9 cellular contexts compared by ENCODE assay signal in the genomic region with DNA sequence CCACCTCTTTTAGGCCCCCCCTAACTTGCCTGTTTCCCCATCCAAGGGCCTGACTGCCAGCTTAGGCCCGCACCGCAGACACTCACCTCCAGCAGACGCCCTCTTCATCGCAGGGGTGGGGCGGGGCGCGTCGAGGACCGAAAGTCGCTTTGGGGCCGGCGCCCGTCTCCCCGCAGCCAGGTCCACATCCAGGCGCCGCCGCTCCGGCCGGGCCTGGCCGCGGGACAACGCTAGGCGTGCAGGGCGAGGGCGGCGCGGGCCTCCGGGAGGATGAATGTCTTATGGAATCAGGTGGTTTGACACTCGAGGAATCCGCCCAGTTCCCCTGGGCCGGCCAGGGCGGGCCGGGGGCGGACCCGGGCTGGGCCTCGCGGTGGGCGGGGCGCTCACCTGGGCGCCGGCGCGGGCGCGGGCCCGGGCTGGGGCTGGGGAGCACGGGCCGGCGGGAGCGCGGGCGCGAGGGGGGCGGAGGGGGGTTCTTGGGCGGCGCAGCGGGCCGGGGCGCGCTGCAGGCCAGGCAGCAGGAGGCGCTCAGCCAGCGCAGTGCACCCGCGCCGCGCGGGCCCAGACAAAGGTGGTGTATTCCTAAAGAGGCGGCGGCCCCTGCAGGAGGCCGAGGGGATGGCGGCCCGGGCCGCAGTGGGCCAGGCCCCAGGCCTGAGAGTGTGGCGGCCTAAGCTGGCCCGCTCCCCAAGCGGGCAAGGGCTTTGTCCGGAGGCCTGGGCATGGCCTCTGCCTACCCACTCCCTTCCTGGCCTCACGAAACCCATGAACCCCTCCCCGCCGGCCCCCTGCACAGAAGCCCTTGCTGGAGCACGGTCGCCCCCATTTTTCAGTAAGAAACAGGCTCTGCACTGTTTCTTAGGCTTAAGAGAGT.
DNase-seq lines count a peak whose midpoint lies in the region; ATAC-seq, FAIRE-seq and TF ChIP-seq lines count a peak whose summit lies in the region.
"Had no signal": no experiment of that assay in that cellular context is flagged by ENCODE, and none has a peak within 500 bp of the region (broad histone marks: within the 10 kb centered on the region; RNA-seq: fewer than 3 reads in every experiment).

No MANE protein-coding gene starts in this region.

- peaks cover 4% of the 10 kb centered on the region for H3K9me3 Mint-ChIP-seq in glutamatergic neuron (ENCODE audit: unreplicated experiment)

- DNase-seq in NCI-H748 treated with DMSO at 0.1 percent for 48 hours (lab: John Stamatoyannopoulos, UW), result peak; percentile 69
- peak; percentile 74 for DNase-seq in activated effector memory CD4-positive, alpha-beta T cell treated with anti-CD3 and anti-CD28 coated beads, Interleukin-2, amount 50 U/mL, for 16 hours
- DNase-seq in glutamatergic neuron, result peak; percentile 86
- peak; percentile 74 to 93 (median 85) for DNase-seq in pancreas
- DNase-seq in aorta, result peak; percentile 55 to 82

- H3K36me3 ChIP-seq in ES-I3 (ENCODE audit: insufficient read depth, low read length) (no peaks in the 10 kb centered on the region), pancreas (no peaks in the 10 kb centered on the region), aorta (ENCODE audit: control insufficient read depth in 1 of 2, insufficient read depth in 2 of 2, low read length in 1 of 2) (no peaks in the 10 kb centered on the region)

- H3K27ac ChIP-seq in pancreas (peak overlapping the region in 2 of 4 donors; percentile 17 to 22), aorta (ENCODE audit: low read depth in 1 of 2, low read length in 2 of 2) (no peak overlapping the region)

- peaks cover 4% of the 10 kb centered on the region for H3K4me1 Mint-ChIP-seq in glutamatergic neuron (ENCODE audit: low read depth, unreplicated experiment)

- no peaks in the 10 kb centered on the region for H3K9me3 ChIP-seq in ES-I3 (ENCODE audit: control insufficient read depth, insufficient read depth, low read length)
- H3K9me3 ChIP-seq in pancreas, result no peaks in the 10 kb centered on the region
- H3K9me3 ChIP-seq in aorta (ENCODE audit: control insufficient read depth, low read length), result no peaks in the 10 kb centered on the region

- H3K9ac ChIP-seq in ES-I3 (ENCODE audit: low read depth, low read length), result peak overlapping the region; percentile 41

- no peak for FAIRE-seq in pancreas (lab: Jason Lieb, UNC)
- FAIRE-seq: endometrium had no signal

- H3K4me1 ChIP-seq in ES-I3 (ENCODE audit: insufficient read depth, low read length) (no peaks in the 10 kb centered on the region; the same call in 1 of the 2 replicates), pancreas (no peaks in the 10 kb centered on the region), aorta (ENCODE audit: control insufficient read depth in 1 of 2, insufficient read depth in 2 of 2, low read length in 2 of 2) (no peaks in the 10 kb centered on the region)

- TF ChIP-seq CTCF in glutamatergic neuron (IDR thresholded peaks at IDR 0.05; ENCODE audit: partially characterized antibody, unreplicated experiment) (peak; percentile 74), pancreas (IDR thresholded peaks at IDR 0.05) (peak; percentile 34 to 54 (median 48))

- peak overlapping the region in 3 of 4 donors; percentile 12 to 57 (median 37) for H3K4me3 ChIP-seq in pancreas
- peak overlapping the region in 1 of 2 donors; percentile 3 for H3K4me3 ChIP-seq in aorta (ENCODE audit: low read length in 2 of 2)

- 7 to 9% methylated on average over 67 to 82 of the region's 82 CpGs for WGBS in pancreas, 2 donors
- 5 to 9% methylated on average over 46 to 82 of the region's 82 CpGs for WGBS in aorta, 2 donors

- intact Hi-C loops in pancreas (cut with DNase I) (loop anchor here in 1 of 3 donors (10.0 kb wide), 1 partner anchor 132 kb away; no protein-coding TSS in a partner anchor), aorta (cut with DNase I) (loop anchor here in 1 of 2 donors (10.0 kb wide), 1 partner anchor 132 kb away; no protein-coding TSS in a partner anchor)

- no peak overlapping the region for H3K4me3 Mint-ChIP-seq in glutamatergic neuron (ENCODE audit: unreplicated experiment)

- no peaks in the 10 kb centered on the region for H3K27me3 ChIP-seq in pancreas
- H3K27me3 ChIP-seq in aorta (ENCODE audit: control insufficient read depth in 1 of 2, insufficient read depth in 2 of 2, low read length in 1 of 2), result no peaks in the 10 kb centered on the region

- H3K27ac Mint-ChIP-seq in glutamatergic neuron (ENCODE audit: unreplicated experiment), result no peak overlapping the region

- H3K27me3 Mint-ChIP-seq in glutamatergic neuron (ENCODE audit: unreplicated experiment), result peaks cover under 1% of the 10 kb centered on the region

- ATAC-seq in HG02973 (IDR thresholded peaks at IDR 0.05; ENCODE audit: unreplicated experiment) (peak; percentile 63), pancreas (peak; percentile 90 to 94 (median 92)), aorta (ENCODE audit: low FRiP score) (peak; percentile 36), HG03139 (IDR thresholded peaks at IDR 0.05; ENCODE audit: unreplicated experiment) (no peak)

- H3K36me3 Mint-ChIP-seq in glutamatergic neuron (ENCODE audit: unreplicated experiment), result no peaks in the 10 kb centered on the region
